11 cellular contexts compared by ENCODE assay signal in the genomic region with DNA sequence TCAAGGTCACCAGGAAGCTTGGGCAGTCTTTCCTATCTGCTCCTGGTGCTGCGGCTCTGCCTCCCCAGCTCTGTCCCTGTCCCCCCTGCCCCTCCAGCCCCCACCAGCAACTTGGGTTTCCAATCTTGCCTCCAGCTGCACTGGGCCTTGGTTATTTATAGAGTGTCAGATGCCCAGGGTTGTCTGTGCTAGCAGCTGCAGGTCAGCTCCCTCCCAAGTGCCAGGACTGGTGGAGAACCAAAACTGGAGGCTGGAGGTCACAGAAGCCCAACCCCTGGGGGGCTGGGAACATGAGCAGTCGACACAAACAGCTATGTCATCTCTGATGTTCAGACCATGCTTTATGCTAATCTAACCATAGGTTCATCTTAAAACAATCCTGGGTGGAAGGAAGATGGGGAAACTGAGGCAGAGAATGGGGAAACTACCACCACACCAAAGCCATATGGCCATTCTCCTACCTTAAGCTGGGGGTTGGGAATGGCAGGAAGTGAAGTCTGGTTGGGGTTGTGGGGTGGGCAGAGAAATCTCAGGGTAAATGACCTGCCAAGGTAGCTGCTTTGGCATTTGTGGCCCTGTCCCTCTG. TPM values are rescaled to one million over a fixed set of nuclear protein-coding genes. Genes with fewer than 3 reads are reported as not detected.
DNase-seq lines count a peak whose midpoint lies in the region; ATAC-seq and TF ChIP-seq lines count a peak whose summit lies in the region.
"Had no signal": no experiment of that assay in that cellular context is flagged by ENCODE, and none has a peak within 500 bp of the region (broad histone marks: within the 10 kb centered on the region; RNA-seq: fewer than 3 reads in every experiment).

No MANE protein-coding gene starts in this region.

- intact Hi-C loops in CD4-positive, alpha-beta memory T cell (cut with micrococcal nuclease), result no loop called here
- intact Hi-C loops in heart right ventricle (cut with DNase I), result loop anchor here in 3 of 10 donors (2.0 kb wide), 2 partner anchors 23 to 29 kb away; a partner anchor contains a TSS

- H3K27me3 Mint-ChIP-seq in CD4-positive, alpha-beta memory T cell, result no peaks in the 10 kb centered on the region
- H3K27me3 Mint-ChIP-seq in activated T-helper 17 cell treated with anti-CD3 and anti-CD28 coated beads, Interleukin-2, amount 50 U/mL, for 72 hours, result no peaks in the 10 kb centered on the region
- H3K27me3 Mint-ChIP-seq in activated CD8-positive, alpha-beta memory T cell treated with anti-CD3 and anti-CD28 coated beads, Interleukin-2, amount 10 ng/mL, durations not matched to agents 7 days and 5 days, result no peaks in the 10 kb centered on the region

- H3K4me1 ChIP-seq in CD4-positive, alpha-beta memory T cell (ENCODE audit: insufficient read depth, low read length), result peaks cover 6% of the 10 kb centered on the region
- peaks cover 9 to 71% (median 48%) of the 10 kb centered on the region in 9 donors for H3K4me1 ChIP-seq in heart right ventricle
- H3K4me1 ChIP-seq in rectal smooth muscle tissue (ENCODE audit: control insufficient read depth, insufficient read depth, low read length), result peaks cover 30% of the 10 kb centered on the region

- no peak for TF ChIP-seq CTCF in heart right ventricle (IDR thresholded peaks at IDR 0.05)

- peaks cover 6 to 33% (median 16%) of the 10 kb centered on the region in 4 donors for H3K4me1 Mint-ChIP-seq in CD4-positive, alpha-beta memory T cell
- peaks cover 15% of the 10 kb centered on the region for H3K4me1 Mint-ChIP-seq in activated T-helper 17 cell treated with anti-CD3 and anti-CD28 coated beads, Interleukin-2, amount 50 U/mL, for 72 hours
- peaks cover 14% of the 10 kb centered on the region for H3K4me1 Mint-ChIP-seq in activated CD8-positive, alpha-beta memory T cell treated with anti-CD3 and anti-CD28 coated beads, Interleukin-2, amount 10 ng/mL, durations not matched to agents 7 days and 5 days

- no peak overlapping the region for H3K4me3 Mint-ChIP-seq in CD4-positive, alpha-beta memory T cell
- H3K4me3 Mint-ChIP-seq in activated T-helper 17 cell treated with anti-CD3 and anti-CD28 coated beads, Interleukin-2, amount 50 U/mL, for 72 hours, result peak overlapping the region; percentile 67
- H3K4me3 Mint-ChIP-seq in activated CD8-positive, alpha-beta memory T cell treated with anti-CD3 and anti-CD28 coated beads, Interleukin-2, amount 10 ng/mL, durations not matched to agents 7 days and 5 days, result no peak overlapping the region

- H3K36me3 Mint-ChIP-seq in CD4-positive, alpha-beta memory T cell, result no peaks in the 10 kb centered on the region
- no peaks in the 10 kb centered on the region for H3K36me3 Mint-ChIP-seq in activated T-helper 17 cell treated with anti-CD3 and anti-CD28 coated beads, Interleukin-2, amount 50 U/mL, for 72 hours (ENCODE audit: low read depth)
- no peaks in the 10 kb centered on the region for H3K36me3 Mint-ChIP-seq in activated CD8-positive, alpha-beta memory T cell treated with anti-CD3 and anti-CD28 coated beads, Interleukin-2, amount 10 ng/mL, durations not matched to agents 7 days and 5 days

- CTCF ChIA-PET in CD4-positive, alpha-beta memory T cell (lab: Charles Lee; ENCODE audit: partially characterized antibody), result interaction anchor here (0.8 to 2.3 kb wide), 6 partner anchors 9 to 76 kb away, joined by 3 to 35 read pairs (median 4); a partner anchor contains a TSS
- CTCF ChIA-PET in activated CD8-positive, alpha-beta memory T cell treated with anti-CD3 and anti-CD28 coated beads, Interleukin-2, amount 10 ng/mL, durations not matched to agents 7 days and 5 days (lab: Charles Lee), result interaction anchor here (0.8 to 2.2 kb wide), 8 partner anchors 9 to 80 kb away, joined by 3 to 14 read pairs (median 4); no protein-coding TSS in a partner anchor

- no peaks in the 10 kb centered on the region for H3K27me3 ChIP-seq in CD4-positive, alpha-beta memory T cell (ENCODE audit: insufficient read depth, low read length)
- H3K27me3 ChIP-seq in heart right ventricle (peaks cover 0 to 8% (median 0%) of the 10 kb centered on the region in 7 donors), rectal smooth muscle tissue (ENCODE audit: control insufficient read depth, insufficient read depth, low read length) (no peaks in the 10 kb centered on the region)

- H3K4me3 ChIP-seq in CD4-positive, alpha-beta memory T cell (ENCODE audit: low read length in 2 of 2), result no peak overlapping the region
- H3K4me3 ChIP-seq in heart right ventricle (peak overlapping the region in 9 of 10 donors; percentile 45 to 86 (median 75)), rectal smooth muscle tissue (ENCODE audit: low read length) (peak overlapping the region; percentile 72)

- H3K27ac Mint-ChIP-seq in CD4-positive, alpha-beta memory T cell, result peak overlapping the region in 5 of 7 donors; percentile 32 to 62 (median 55)
- H3K27ac Mint-ChIP-seq in activated T-helper 17 cell treated with anti-CD3 and anti-CD28 coated beads, Interleukin-2, amount 50 U/mL, for 72 hours, result peak overlapping the region; percentile 80
- no peak overlapping the region for H3K27ac Mint-ChIP-seq in activated CD8-positive, alpha-beta memory T cell treated with anti-CD3 and anti-CD28 coated beads, Interleukin-2, amount 10 ng/mL, durations not matched to agents 7 days and 5 days

- H3K9me3 ChIP-seq in CD4-positive, alpha-beta memory T cell (ENCODE audit: control insufficient read depth in 1 of 2, low read length in 2 of 2), result no peaks in the 10 kb centered on the region
- no peaks in the 10 kb centered on the region for H3K9me3 ChIP-seq in heart right ventricle

- WGBS in heart right ventricle, 2 donors, result 38 to 42% methylated on average over 2 of the region's 2 CpGs

- no peak overlapping the region for H3K27ac ChIP-seq in CD4-positive, alpha-beta memory T cell (ENCODE audit: low read depth, low read length)
- peak overlapping the region; percentile 42 to 100 (median 94) for H3K27ac ChIP-seq in heart right ventricle
- H3K27ac ChIP-seq in rectal smooth muscle tissue (ENCODE audit: low read depth, low read length), result peak overlapping the region; percentile 99

- no peaks in the 10 kb centered on the region for H3K9me3 Mint-ChIP-seq in CD4-positive, alpha-beta memory T cell
- no peaks in the 10 kb centered on the region for H3K9me3 Mint-ChIP-seq in activated T-helper 17 cell treated with anti-CD3 and anti-CD28 coated beads, Interleukin-2, amount 50 U/mL, for 72 hours
- H3K9me3 Mint-ChIP-seq in activated CD8-positive, alpha-beta memory T cell treated with anti-CD3 and anti-CD28 coated beads, Interleukin-2, amount 10 ng/mL, durations not matched to agents 7 days and 5 days (ENCODE audit: low read depth), result no peaks in the 10 kb centered on the region

- ATAC-seq in activated T-helper 17 cell treated with anti-CD3 and anti-CD28 coated beads, Interleukin-2, amount 50 U/mL, for 72 hours (replicated peaks), result no peak
- ATAC-seq in heart right ventricle, result peak in 1 of 8 donors; percentile 4
- ATAC-seq in activated CD8-positive, alpha-beta memory T cell treated with anti-CD3 and anti-CD28 coated beads, Interleukin-2, amount 10 ng/mL, durations not matched to agents 7 days and 5 days, result no peak

- no peaks in the 10 kb centered on the region for H3K36me3 ChIP-seq in CD4-positive, alpha-beta memory T cell (ENCODE audit: insufficient read depth, low read length)
- peaks cover 0 to 38% (median 25%) of the 10 kb centered on the region in 9 donors for H3K36me3 ChIP-seq in heart right ventricle
- H3K36me3 ChIP-seq in rectal smooth muscle tissue (ENCODE audit: control insufficient read depth, insufficient read depth, low read length), result peaks cover 23% of the 10 kb centered on the region

- DNase-seq in CD4-positive, alpha-beta memory T cell, result no peak
- DNase-seq in heart right ventricle (peak in 1 of 2 donors; percentile 47), DMS153 treated with DMSO at 0.1 percent for 48 hours (lab: John Stamatoyannopoulos, UW; ENCODE audit: unreplicated experiment) (no peak), NCI-H524 (lab: John Stamatoyannopoulos, UW) (no peak), NK-92 (lab: John Stamatoyannopoulos, UW; ENCODE audit: unreplicated experiment) (no peak)
- DNase-seq in activated CD8-positive, alpha-beta memory T cell treated with anti-CD3 and anti-CD28 coated beads, Interleukin-2, amount 10 ng/mL, durations not matched to agents 7 days and 5 days, result no peak
- DNase-seq: NCI-H446 treated with DMSO at 0.1 percent for 48 hours had no signal

- POLR2A ChIA-PET in CD4-positive, alpha-beta memory T cell (lab: Charles Lee; ENCODE audit: partially characterized antibody), result interaction anchor here (0.8 to 12.0 kb wide), 6 partner anchors 9 to 84 kb away, joined by 3 to 160 read pairs (median 8); a partner anchor contains a TSS

- peak overlapping the region; percentile 46 for H3K9ac ChIP-seq in rectal smooth muscle tissue (ENCODE audit: low read length)

RNA-seq across cellular contexts. Expression of a gene that starts 1.7 kb away (rescaled TPM):
- total RNA-seq in CD4-positive, alpha-beta memory T cell, result 10 to 100 TPM; 72.6 to 79.6 TPM
- under 1 TPM in 1 of 2 donors, not detected in 1; 0.79 TPM for polyA plus RNA-seq in CD4-positive, alpha-beta memory T cell
- total RNA-seq in activated T-helper 17 cell treated with anti-CD3 and anti-CD28 coated beads, Interleukin-2, amount 50 U/mL, for 72 hours, result 1 to 10 TPM; 4.1 to 6.2 TPM
- 100 to 1,000 TPM; 548 to 922 (median 784) TPM for total RNA-seq in heart right ventricle
- polyA plus RNA-seq in heart right ventricle, result 1,000 to 10,000 TPM in 1 of 2 donors, 100 to 1,000 TPM in 1; 597 to 1,940 TPM
- 10 to 100 TPM in 1 of 2 experiments, 1 to 10 TPM in 1; 6.1 to 12.1 TPM for total RNA-seq in activated CD8-positive, alpha-beta memory T cell treated with anti-CD3 and anti-CD28 coated beads, Interleukin-2, amount 10 ng/mL, durations not matched to agents 7 days and 5 days
- polyA plus RNA-seq: neural cell had no signal

RNA-seq across cellular contexts. Expression of a gene that starts 14.3 kb away (rescaled TPM):
- not detected for total RNA-seq in CD4-positive, alpha-beta memory T cell
- polyA plus RNA-seq in CD4-positive, alpha-beta memory T cell, result not detected
- total RNA-seq in activated T-helper 17 cell treated with anti-CD3 and anti-CD28 coated beads, Interleukin-2, amount 50 U/mL, for 72 hours, result 10 to 100 TPM in 1 of 2 donors, under 1 TPM in 1; 0.89 to 31.7 TPM
- 10 to 100 TPM in 1 of 10 donors, 1 to 10 TPM in 1, under 1 TPM in 3, not detected in 5; 0.20 to 13.2 (median 0.24) TPM for total RNA-seq in heart right ventricle
- 1 to 10 TPM in 1 of 2 donors, not detected in 1; 1.0 TPM for polyA plus RNA-seq in heart right ventricle
- total RNA-seq in activated CD8-positive, alpha-beta memory T cell treated with anti-CD3 and anti-CD28 coated beads, Interleukin-2, amount 10 ng/mL, durations not matched to agents 7 days and 5 days, result under 1 TPM; 0.21 to 0.85 TPM
- total RNA-seq: epithelial cell of proximal tubule had no signal
- polyA plus RNA-seq: neural cell had no signal

RNA-seq across cellular contexts. Expression of a gene that starts 23.1 kb away (rescaled TPM):
- total RNA-seq in CD4-positive, alpha-beta memory T cell, result not detected
- 1 to 10 TPM; 1.0 to 1.1 TPM for polyA plus RNA-seq in CD4-positive, alpha-beta memory T cell
- 10 to 100 TPM in 1 of 2 donors, 1 to 10 TPM in 1; 9.4 to 16.1 TPM for total RNA-seq in activated T-helper 17 cell treated with anti-CD3 and anti-CD28 coated beads, Interleukin-2, amount 50 U/mL, for 72 hours
- under 1 TPM in 8 of 10 donors, not detected in 2; 0.09 to 0.85 (median 0.30) TPM for total RNA-seq in heart right ventricle
- polyA plus RNA-seq in heart right ventricle, result 1 to 10 TPM in 1 of 2 donors, under 1 TPM in 1; 0.35 to 1.3 TPM
- total RNA-seq in activated CD8-positive, alpha-beta memory T cell treated with anti-CD3 and anti-CD28 coated beads, Interleukin-2, amount 10 ng/mL, durations not matched to agents 7 days and 5 days, result 10 to 100 TPM; 14.5 to 21.1 TPM

RNA-seq across cellular contexts. Expression of a gene that starts 30.0 kb away (rescaled TPM):
- 10 to 100 TPM; 28.4 to 30.4 TPM for total RNA-seq in CD4-positive, alpha-beta memory T cell
- polyA plus RNA-seq in CD4-positive, alpha-beta memory T cell, result 10 to 100 TPM; 90.5 to 92.5 TPM
- total RNA-seq in activated T-helper 17 cell treated with anti-CD3 and anti-CD28 coated beads, Interleukin-2, amount 50 U/mL, for 72 hours, result 10 to 100 TPM; 17.5 to 19.8 TPM
- 10 to 100 TPM; 37.9 to 54.0 (median 43.9) TPM for total RNA-seq in heart right ventricle
- polyA plus RNA-seq in heart right ventricle, result 100 to 1,000 TPM in 1 of 2 donors, 10 to 100 TPM in 1; 95.3 to 210 TPM
- total RNA-seq in activated CD8-positive, alpha-beta memory T cell treated with anti-CD3 and anti-CD28 coated beads, Interleukin-2, amount 10 ng/mL, durations not matched to agents 7 days and 5 days, result 10 to 100 TPM; 28.7 to 29.4 TPM

RNA-seq across cellular contexts. Expression of a gene that starts 30.2 kb away (rescaled TPM):
- total RNA-seq in CD4-positive, alpha-beta memory T cell, result over 10,000 TPM; 18,678 to 21,585 TPM
- 10 to 100 TPM in 1 of 2 donors, not detected in 1; 54.3 TPM for polyA plus RNA-seq in CD4-positive, alpha-beta memory T cell
- over 10,000 TPM in 1 of 2 donors, 1,000 to 10,000 TPM in 1; 5,785 to 10,768 TPM for total RNA-seq in activated T-helper 17 cell treated with anti-CD3 and anti-CD28 coated beads, Interleukin-2, amount 50 U/mL, for 72 hours
- total RNA-seq in heart right ventricle, result over 10,000 TPM in 3 of 10 donors, 1,000 to 10,000 TPM in 7; 3,879 to 14,997 (median 5,788) TPM
- polyA plus RNA-seq in heart right ventricle, result 100 to 1,000 TPM in 1 of 2 donors, 10 to 100 TPM in 1; 14.9 to 476 TPM
- total RNA-seq in activated CD8-positive, alpha-beta memory T cell treated with anti-CD3 and anti-CD28 coated beads, Interleukin-2, amount 10 ng/mL, durations not matched to agents 7 days and 5 days, result over 10,000 TPM in 1 of 2 experiments, 1,000 to 10,000 TPM in 1; 6,751 to 13,083 TPM
- polyA plus RNA-seq: neural cell had no signal

Comparison
In these comparisons a context has a peak if more than half of its experiments do, and no peak if none do; other contexts are left out.
1. H3K4me3 ChIP-seq: peak in heart right ventricle (9 of 10) and rectal smooth muscle tissue (single experiment); none in CD4-positive, alpha-beta memory T cell (0 of 2).
2. RNA of a gene that starts 1.7 kb away (total RNA-seq): 548 to 922 TPM in heart right ventricle; 72.6 to 79.6 TPM in CD4-positive, alpha-beta memory T cell, 6.1 to 12.1 TPM in activated CD8-positive, alpha-beta memory T cell treated with anti-CD3 and anti-CD28 coated beads, Interleukin-2, amount 10 ng/mL, durations not matched to agents 7 days and 5 days and 4.1 to 6.2 TPM in activated T-helper 17 cell treated with anti-CD3 and anti-CD28 coated beads, Interleukin-2, amount 50 U/mL, for 72 hours; every median in the first group is over 4 times any median in the second.
3. RNA of a gene that starts 23.1 kb away (total RNA-seq): 14.5 to 21.1 TPM in activated CD8-positive, alpha-beta memory T cell treated with anti-CD3 and anti-CD28 coated beads, Interleukin-2, amount 10 ng/mL, durations not matched to agents 7 days and 5 days and 9.4 to 16.1 TPM in activated T-helper 17 cell treated with anti-CD3 and anti-CD28 coated beads, Interleukin-2, amount 50 U/mL, for 72 hours; 0.09 to 0.85 TPM in heart right ventricle and not detected in CD4-positive, alpha-beta memory T cell; every median in the first group is over 4 times any median in the second.